ENCODE assay signal across 34 cellular contexts in genomic region chr11:5081405-5081804, GRCh38. TPM values are rescaled to one million over a fixed set of nuclear protein-coding genes. Genes with fewer than 3 reads are reported as not detected.
"Had no signal": no experiment of that assay in that cellular context is flagged by ENCODE, and none has a peak within 500 bp of the region (broad histone marks: within the 10 kb centered on the region; RNA-seq: fewer than 3 reads in every experiment).

No MANE protein-coding gene starts in this region.

- H3K27ac ChIP-seq: colonic mucosa, epithelial cell of prostate, esophagus squamous epithelium, gastrocnemius medialis, heart right ventricle, left lung, lower lobe of right lung had no signal

- ATAC-seq: effector memory CD8-positive, alpha-beta T cell; esophagus mucosa; gastrocnemius medialis; heart right ventricle; left cardiac atrium; left lung; left ventricle myocardium superior; lower lobe of right lung; mucosa of descending colon had no signal

- H3K4me3 ChIP-seq: colonic mucosa, esophagus squamous epithelium, gastrocnemius medialis, heart right ventricle, left lung, lower lobe of right lung, mucosa of descending colon had no signal

- DNase-seq: colonic mucosa; cortex of kidney; effector CD8-positive, alpha-beta T cell; effector memory CD8-positive, alpha-beta T cell; endodermal cell; erythroblast; esophagus squamous epithelium; foreskin fibroblast; foreskin melanocyte; gastrocnemius medialis; glutamatergic neuron; head of caudate nucleus; heart right ventricle; hippocampal formation; left cardiac atrium; left lung; left ventricle myocardium superior; lower lobe of right lung; mesenchymal stem cell; mucosa of descending colon; naive B cell had no signal

- H3K9me3 ChIP-seq: colonic mucosa, esophagus squamous epithelium, gastrocnemius medialis, heart right ventricle, left lung, lower lobe of right lung, mucosa of descending colon had no signal

- H3K27me3 ChIP-seq: colonic mucosa, esophagus squamous epithelium, gastrocnemius medialis, left lung had no signal

- FAIRE-seq: endometrium, islet of Langerhans, keratinocyte had no signal

- H3K36me3 ChIP-seq: colonic mucosa, esophagus squamous epithelium, gastrocnemius medialis, heart right ventricle, left lung, lower lobe of right lung had no signal

- H3K4me1 ChIP-seq: colonic mucosa, esophagus squamous epithelium, gastrocnemius medialis, heart right ventricle, left lung, lower lobe of right lung had no signal

RNA-seq across cellular contexts. Expression of gene OR52E1, which starts 12.0 kb away (rescaled TPM):
- total RNA-seq: colonic mucosa, dermis microvascular lymphatic vessel endothelial cell, endodermal cell, esophagus mucosa, esophagus squamous epithelium, gastrocnemius medialis, glomerular endothelial cell, heart right ventricle, kidney epithelial cell, left cardiac atrium, left lung, left ventricle myocardium superior, lower leg skin, lower lobe of right lung, lung microvascular endothelial cell, mesenteric fat pad, mesothelial cell of epicardium, mucosa of descending colon, myocyte had no signal
- polyA plus RNA-seq: heart right ventricle, keratinocyte had no signal

RNA-seq across cellular contexts. Expression of gene OR52E2, which starts 22.0 kb away (rescaled TPM):
- total RNA-seq: colonic mucosa, dermis microvascular lymphatic vessel endothelial cell, endodermal cell, esophagus mucosa, esophagus squamous epithelium, gastrocnemius medialis, glomerular endothelial cell, heart right ventricle, kidney epithelial cell, left cardiac atrium, left lung, left ventricle myocardium superior, lower lobe of right lung, lung microvascular endothelial cell, mesenteric fat pad, mesothelial cell of epicardium, mucosa of descending colon, myocyte had no signal
- polyA plus RNA-seq: heart right ventricle, keratinocyte had no signal

RNA-seq across cellular contexts. Expression of gene OR52J3, which starts 35.1 kb away (rescaled TPM):
- total RNA-seq: colonic mucosa, dermis microvascular lymphatic vessel endothelial cell, endodermal cell, esophagus mucosa, esophagus squamous epithelium, gastrocnemius medialis, glomerular endothelial cell, heart right ventricle, kidney epithelial cell, left cardiac atrium, left lung, left ventricle myocardium superior, lower leg skin, lower lobe of right lung, lung microvascular endothelial cell, mesenteric fat pad, mesothelial cell of epicardium, mucosa of descending colon, myocyte had no signal
- polyA plus RNA-seq: heart right ventricle, keratinocyte had no signal

RNA-seq across cellular contexts. Expression of gene OR52A5, which starts 56.8 kb away (rescaled TPM):
- total RNA-seq: colonic mucosa, dermis microvascular lymphatic vessel endothelial cell, esophagus mucosa, esophagus squamous epithelium, gastrocnemius medialis, glomerular endothelial cell, heart right ventricle, kidney epithelial cell, left cardiac atrium, left lung, left ventricle myocardium superior, lower leg skin, lower lobe of right lung, lung microvascular endothelial cell, mesenteric fat pad, mesothelial cell of epicardium, mucosa of descending colon, myocyte had no signal
- polyA plus RNA-seq: heart right ventricle, keratinocyte had no signal
